20 cellular contexts compared by ENCODE assay signal in the genomic region with DNA sequence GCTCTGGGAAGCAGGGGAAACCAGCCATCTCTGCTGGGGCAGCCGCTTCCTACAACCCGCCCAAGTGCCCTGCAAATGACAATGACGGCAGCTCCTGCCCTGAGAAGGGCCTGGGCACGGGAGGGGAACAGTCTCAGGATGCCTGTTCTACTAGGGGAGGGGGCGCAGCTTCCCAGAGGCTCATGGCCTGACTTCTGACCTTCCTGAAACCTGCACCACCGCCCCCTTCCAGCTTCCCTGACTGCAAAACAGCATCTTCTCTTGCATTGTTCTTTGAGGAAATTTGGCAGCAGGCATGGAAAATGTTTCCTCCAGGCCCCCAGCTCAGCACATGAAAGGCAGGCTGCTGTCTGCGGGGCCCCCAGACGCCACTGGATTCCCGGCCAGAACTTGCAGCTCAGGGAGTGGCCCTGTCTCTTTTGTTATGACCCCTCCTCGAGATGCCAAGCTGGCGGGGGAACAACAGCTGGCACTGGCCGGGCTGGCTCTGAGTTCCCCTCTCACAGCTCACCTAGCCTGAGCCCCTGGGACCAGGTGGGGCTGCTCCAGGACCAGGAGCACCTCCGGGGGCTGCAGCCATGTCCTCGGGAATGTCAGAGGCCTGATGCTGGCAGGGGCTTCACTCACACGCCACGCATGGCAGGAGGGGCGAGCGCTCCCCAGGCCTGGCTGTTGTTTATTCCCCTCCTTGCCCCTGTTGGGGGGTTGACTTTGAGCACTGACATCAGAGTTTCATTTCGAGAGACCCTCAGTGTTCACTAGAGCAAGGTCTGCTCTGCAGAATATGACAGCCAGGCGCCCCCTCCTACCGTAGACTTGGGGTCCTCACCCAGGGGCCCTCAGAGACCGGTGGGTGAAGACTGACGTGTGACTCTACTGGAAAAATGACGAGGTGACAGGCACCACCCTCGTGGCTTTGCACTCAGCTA.
DNase-seq lines count a peak whose midpoint lies in the region; ATAC-seq, FAIRE-seq and TF ChIP-seq lines count a peak whose summit lies in the region.
"Had no signal": no experiment of that assay in that cellular context is flagged by ENCODE, and none has a peak within 500 bp of the region (broad histone marks: within the 10 kb centered on the region; RNA-seq: fewer than 3 reads in every experiment).

No MANE protein-coding gene starts in this region.

- no peak overlapping the region for H4K8ac ChIP-seq in neuronal stem cell (ENCODE audit: low read depth, low read length)

- 50 to 55% methylated on average over 25 of the region's 25 CpGs for WGBS in heart right ventricle, 2 donors
- no CpG with 5 or more reads among the region's 25 CpGs for WGBS in neuronal stem cell (ENCODE audit: extremely low coverage in 2 of 2, insufficient read length in 2 of 2, insufficient replicate concordance in 1 of 2), 2 donors

- ATAC-seq in RWPE2 (ENCODE audit: low read depth) = no peak
- ATAC-seq in heart right ventricle = peak; percentile 45 to 79 (median 60)
- ATAC-seq in GM21515 (IDR thresholded peaks at IDR 0.05; ENCODE audit: unreplicated experiment) = no peak
- ATAC-seq: activated T-cell treated with anti-CD3 and anti-CD28 coated beads, Interleukin-2, amount 50 U/mL, for 72 hours; stimulated activated naive B cell treated with anti-CD40 and anti-IgM and Interleukin-4, amounts not matched to agents 10 μg/mL and 1 μg/mL and 100 μg/mL, for 72 hours had no signal

- H3K27me3 ChIP-seq in RWPE2 (ENCODE audit: insufficient read depth, poor library complexity, severe bottlenecking) (no peaks in the 10 kb centered on the region), heart right ventricle (peaks cover 0 to 30% (median 4%) of the 10 kb centered on the region in 7 donors), neuronal stem cell (ENCODE audit: control insufficient read depth in 3 of 3, insufficient read depth in 3 of 3, low read depth in 1 of 3, low read length in 3 of 3) (no peaks in the 10 kb centered on the region), MG63 (no peaks in the 10 kb centered on the region)
- H3K27me3 ChIP-seq: BLaER1, SJSA1, transverse colon had no signal

- H3K14ac ChIP-seq in neuronal stem cell (ENCODE audit: low read length) = peak overlapping the region; percentile 59

- peak overlapping the region; percentile 76 for H2BK12ac ChIP-seq in neuronal stem cell (ENCODE audit: low read length)

- H3K18ac ChIP-seq in neuronal stem cell (ENCODE audit: low read length) = peak overlapping the region; percentile 84

- no peak overlapping the region for H2BK5ac ChIP-seq in neuronal stem cell (ENCODE audit: low read length)

- peaks cover 44% of the 10 kb centered on the region for H3K4me1 ChIP-seq in RWPE2 (ENCODE audit: insufficient read depth, poor library complexity, severe bottlenecking)
- H3K4me1 ChIP-seq in heart right ventricle = peaks cover 3 to 72% (median 23%) of the 10 kb centered on the region in 9 donors
- H3K4me1 ChIP-seq in neuronal stem cell (ENCODE audit: control insufficient read depth in 2 of 2, insufficient read depth in 1 of 2, low read depth in 1 of 2, low read length in 2 of 2) = peaks cover 47 to 51% of the 10 kb centered on the region in 2 donors

- H3K36me3 ChIP-seq in RWPE2 (ENCODE audit: low read depth) (no peaks in the 10 kb centered on the region), heart right ventricle (no peaks in the 10 kb centered on the region), neuronal stem cell (replicated peaks in 1 of 2; ENCODE audit: control insufficient read depth in 2 of 2, insufficient read depth in 2 of 2, low read length in 2 of 2) (no peaks in the 10 kb centered on the region), MG63 (no peaks in the 10 kb centered on the region)
- H3K36me3 ChIP-seq: BLaER1, SJSA1, transverse colon had no signal

- intact Hi-C loops in heart right ventricle (cut with DNase I) = no loop called here

- H3K4me3 ChIP-seq in RWPE2 (ENCODE audit: severe bottlenecking) (no peak overlapping the region), heart right ventricle (no peak overlapping the region), neuronal stem cell (ENCODE audit: low read length in 2 of 2) (no peak overlapping the region), MG63 (no peak overlapping the region)
- H3K4me3 ChIP-seq: BLaER1, SJSA1, transverse colon had no signal

- no peaks in the 10 kb centered on the region for H3K9me3 ChIP-seq in RWPE2 (ENCODE audit: severe bottlenecking)
- H3K9me3 ChIP-seq in heart right ventricle = peaks cover 0 to 2% (median 0%) of the 10 kb centered on the region in 11 donors
- no peaks in the 10 kb centered on the region for H3K9me3 ChIP-seq in neuronal stem cell (replicated peaks in 1 of 2; ENCODE audit: control insufficient read depth in 2 of 2, insufficient read depth in 1 of 2, low read depth in 1 of 2, low read length in 2 of 2)
- H3K9me3 ChIP-seq in MG63 = no peaks in the 10 kb centered on the region
- H3K9me3 ChIP-seq: BLaER1, SJSA1, transverse colon had no signal

- H3K27ac ChIP-seq in RWPE2 (ENCODE audit: poor library complexity, severe bottlenecking) = peak overlapping the region; percentile 91
- H3K27ac ChIP-seq in heart right ventricle = peak overlapping the region in 7 of 10 donors; percentile 7 to 71 (median 43)
- H3K27ac ChIP-seq in neuronal stem cell (replicated peaks; ENCODE audit: low read length) = no peak overlapping the region
- H3K27ac ChIP-seq: BLaER1, transverse colon had no signal

- H2AFZ ChIP-seq in neuronal stem cell (ENCODE audit: low read length) = peak overlapping the region; percentile 62

- H2BK120ac ChIP-seq in neuronal stem cell (ENCODE audit: low read depth, low read length) = peak overlapping the region; percentile 58

- no peak for FAIRE-seq in urothelium cell line (lab: Jason Lieb, UNC)

- no peak overlapping the region for H4K91ac ChIP-seq in neuronal stem cell (ENCODE audit: low read depth, low read length, poor library complexity)

- H2BK15ac ChIP-seq in neuronal stem cell (ENCODE audit: low read length) = peak overlapping the region; percentile 92

- no peak overlapping the region for H3K4ac ChIP-seq in neuronal stem cell (ENCODE audit: low read length)

- no peak overlapping the region for H3K9ac ChIP-seq in neuronal stem cell (ENCODE audit: low read depth, low read length, poor library complexity)
- H3K9ac ChIP-seq: BLaER1 had no signal

- H3K23ac ChIP-seq in neuronal stem cell (ENCODE audit: low read depth, low read length, poor library complexity) = no peak overlapping the region

- DNase-seq in DMS79 treated with DMSO at 0.1 percent for 48 hours (lab: John Stamatoyannopoulos, UW) (peak; percentile 13), DMS79 (lab: John Stamatoyannopoulos, UW) (no peak), RWPE2 (ENCODE audit: low spot score) (no peak), heart right ventricle (peak; percentile 51 to 70), neuronal stem cell (ENCODE audit: low spot score) (no peak), MG63 (no peak), urothelium cell line (ENCODE audit: low spot score) (no peak)
- DNase-seq: 8988T; activated T-cell treated with anti-CD3 and anti-CD28 coated beads, Interleukin-2, amount 50 U/mL, for 72 hours; cerebellar nuclear complex; foreskin fibroblast; Kasumi-1; NCI-H1436; NCI-H446; nephron progenitor cell; stimulated activated naive B cell treated with anti-CD40 and anti-IgM and Interleukin-4, amounts not matched to agents 10 μg/mL and 1 μg/mL and 100 μg/mL, for 72 hours; transverse colon had no signal

- peak overlapping the region; percentile 27 for H3K4me2 ChIP-seq in neuronal stem cell (ENCODE audit: insufficient read depth, low read length, poor library complexity, severe bottlenecking)

- H2AK5ac ChIP-seq in neuronal stem cell (ENCODE audit: low read depth, low read length) = peak overlapping the region; percentile 0

- H3K79me1 ChIP-seq in neuronal stem cell (ENCODE audit: low read depth, low read length) = no peaks in the 10 kb centered on the region

- TF ChIP-seq CTCF in RWPE2 (IDR thresholded peaks at IDR 0.05; ENCODE audit: poor library complexity, severe bottlenecking) (no peak), heart right ventricle (IDR thresholded peaks at IDR 0.05) (no peak)

Comparison
In these comparisons a context has a peak if more than half of its experiments do, and no peak if none do; other contexts are left out.
1. DNase-seq: peak in DMS79 treated with DMSO at 0.1 percent for 48 hours (single experiment) and heart right ventricle (2 of 2); none in DMS79 (single experiment), RWPE2 (single experiment), neuronal stem cell (single experiment), MG63 (single experiment) and urothelium cell line (single experiment).
2. ATAC-seq: peak in heart right ventricle (8 of 8); none in RWPE2 (single experiment) and GM21515 (single experiment).